Comparison of ENCODE assay signal across 8 cellular contexts in the genomic region with DNA sequence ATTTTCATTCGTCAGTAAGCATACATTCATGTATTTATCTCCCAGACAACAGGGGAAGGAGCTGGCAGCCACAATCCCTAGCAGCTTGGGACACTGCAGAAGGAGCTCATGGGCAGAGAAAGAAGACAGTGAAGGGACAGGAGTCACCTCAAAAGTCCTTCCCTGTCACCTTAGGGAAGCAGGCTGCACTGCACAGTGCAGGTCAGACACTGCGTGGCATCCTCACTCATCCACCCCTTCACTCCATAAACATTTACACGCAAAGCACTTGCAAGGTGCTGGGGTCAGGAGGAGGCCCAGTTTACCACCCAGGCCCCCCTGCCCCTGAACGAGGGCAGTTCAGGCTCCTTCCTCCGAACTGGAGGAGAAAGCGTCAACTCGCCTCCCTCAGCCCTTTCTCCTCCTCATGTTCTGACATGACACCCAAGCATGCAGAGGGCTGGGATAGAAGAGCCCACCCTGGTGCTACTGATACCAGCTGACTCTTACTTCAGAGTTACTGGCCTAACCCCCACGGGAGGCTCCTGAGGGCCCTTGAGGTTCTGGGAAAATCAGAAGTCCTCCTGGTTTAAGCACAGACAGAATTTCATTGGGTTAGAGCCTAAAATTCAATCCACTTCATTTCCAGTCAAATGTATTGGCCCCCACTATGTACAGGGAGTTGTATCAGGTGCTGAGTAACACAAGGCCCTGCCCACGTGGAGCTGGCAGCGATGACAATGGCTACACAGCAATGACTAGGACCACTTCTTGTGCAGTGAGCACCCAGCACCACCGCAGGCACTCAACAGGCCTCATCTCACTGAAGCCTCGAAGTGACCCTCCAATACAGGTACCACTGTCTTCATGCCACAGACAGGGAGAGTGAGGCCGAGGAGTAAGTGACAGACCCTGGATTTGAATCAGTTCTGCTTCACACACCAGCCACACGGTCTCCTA.
DNase-seq lines count a peak whose midpoint lies in the region; ATAC-seq and TF ChIP-seq lines count a peak whose summit lies in the region.

No MANE protein-coding gene starts in this region.

- H3K4me1 Mint-ChIP-seq in activated T-helper 1 cell treated with anti-CD3 and anti-CD28 coated beads, Interleukin-12 subunit alpha, Interleukin-12 subunit beta, Interleukin-2, Interleukin-4 antibody, amounts not matched to agents 30 ng/mL and 10 ng/mL and 1 ng/mL, durations not matched to agents 14 hours and 24 hours and 36 hours (ENCODE audit: low read depth) = peaks cover 99% of the 10 kb centered on the region
- H3K4me1 Mint-ChIP-seq in stimulated activated naive B cell treated with anti-CD40 and anti-IgM and Interleukin-4, amounts not matched to agents 10 μg/mL and 1 μg/mL and 100 μg/mL, for 72 hours = peaks cover 73 to 93% of the 10 kb centered on the region in 2 donors

- peak overlapping the region; percentile 78 for H3K27ac ChIP-seq in layer of hippocampus (ENCODE audit: low read depth, low read length)
- H3K27ac ChIP-seq in foreskin keratinocyte = no peak overlapping the region

- peaks cover 34% of the 10 kb centered on the region for H3K36me3 Mint-ChIP-seq in activated T-helper 1 cell treated with anti-CD3 and anti-CD28 coated beads, Interleukin-12 subunit alpha, Interleukin-12 subunit beta, Interleukin-2, Interleukin-4 antibody, amounts not matched to agents 30 ng/mL and 10 ng/mL and 1 ng/mL, durations not matched to agents 14 hours and 24 hours and 36 hours (ENCODE audit: low read depth)
- peaks cover 36 to 67% of the 10 kb centered on the region in 2 donors for H3K36me3 Mint-ChIP-seq in stimulated activated naive B cell treated with anti-CD40 and anti-IgM and Interleukin-4, amounts not matched to agents 10 μg/mL and 1 μg/mL and 100 μg/mL, for 72 hours

- no peaks in the 10 kb centered on the region for H3K27me3 Mint-ChIP-seq in activated T-helper 1 cell treated with anti-CD3 and anti-CD28 coated beads, Interleukin-12 subunit alpha, Interleukin-12 subunit beta, Interleukin-2, Interleukin-4 antibody, amounts not matched to agents 30 ng/mL and 10 ng/mL and 1 ng/mL, durations not matched to agents 14 hours and 24 hours and 36 hours (ENCODE audit: insufficient read depth)
- H3K27me3 Mint-ChIP-seq in stimulated activated naive B cell treated with anti-CD40 and anti-IgM and Interleukin-4, amounts not matched to agents 10 μg/mL and 1 μg/mL and 100 μg/mL, for 72 hours = no peaks in the 10 kb centered on the region

- H3K9me3 Mint-ChIP-seq in activated T-helper 1 cell treated with anti-CD3 and anti-CD28 coated beads, Interleukin-12 subunit alpha, Interleukin-12 subunit beta, Interleukin-2, Interleukin-4 antibody, amounts not matched to agents 30 ng/mL and 10 ng/mL and 1 ng/mL, durations not matched to agents 14 hours and 24 hours and 36 hours = no peaks in the 10 kb centered on the region
- H3K9me3 Mint-ChIP-seq in stimulated activated naive B cell treated with anti-CD40 and anti-IgM and Interleukin-4, amounts not matched to agents 10 μg/mL and 1 μg/mL and 100 μg/mL, for 72 hours = no peaks in the 10 kb centered on the region

- no peak for DNase-seq in activated T-helper 1 cell treated with anti-CD3 and anti-CD28 coated beads, Interleukin-12 subunit alpha, Interleukin-12 subunit beta, Interleukin-2, Interleukin-4 antibody, amounts not matched to agents 30 ng/mL and 10 ng/mL and 1 ng/mL, durations not matched to agents 14 hours and 24 hours and 36 hours (ENCODE audit: low spot score)
- DNase-seq in stimulated activated naive B cell treated with anti-CD40 and anti-IgM and Interleukin-4, amounts not matched to agents 10 μg/mL and 1 μg/mL and 100 μg/mL, for 72 hours = no peak
- DNase-seq in SW480 (ENCODE audit: low spot score) = no peak
- DNase-seq in foreskin keratinocyte = no peak
- no peak for DNase-seq in DMS114 treated with DMSO at 0.1 percent for 48 hours (lab: John Stamatoyannopoulos, UW; ENCODE audit: unreplicated experiment)
- DNase-seq in AG08395 (ENCODE audit: low spot score) = no peak

- intact Hi-C loops in activated T-helper 1 cell treated with anti-CD3 and anti-CD28 coated beads, Interleukin-12 subunit alpha, Interleukin-12 subunit beta, Interleukin-2, Interleukin-4 antibody, amounts not matched to agents 30 ng/mL and 10 ng/mL and 1 ng/mL, durations not matched to agents 14 hours and 24 hours and 36 hours (cut with micrococcal nuclease) = loop anchor here (2.0 to 5.0 kb wide), 4 partner anchors 35 to 272 kb away; partner anchors contain the start of gene POMT1

- H3K4me3 Mint-ChIP-seq in activated T-helper 1 cell treated with anti-CD3 and anti-CD28 coated beads, Interleukin-12 subunit alpha, Interleukin-12 subunit beta, Interleukin-2, Interleukin-4 antibody, amounts not matched to agents 30 ng/mL and 10 ng/mL and 1 ng/mL, durations not matched to agents 14 hours and 24 hours and 36 hours = peak overlapping the region; percentile 66
- peak overlapping the region; percentile 79 for H3K4me3 Mint-ChIP-seq in stimulated activated naive B cell treated with anti-CD40 and anti-IgM and Interleukin-4, amounts not matched to agents 10 μg/mL and 1 μg/mL and 100 μg/mL, for 72 hours

- no peak for TF ChIP-seq CTCF in foreskin keratinocyte (conservative IDR thresholded peaks at IDR 0.05)

- ATAC-seq in HG02623 (IDR thresholded peaks at IDR 0.05; ENCODE audit: unreplicated experiment) (peak; percentile 21), foreskin keratinocyte (no peak)
- no peak for ATAC-seq in stimulated activated naive B cell treated with anti-CD40 and anti-IgM and Interleukin-4, amounts not matched to agents 10 μg/mL and 1 μg/mL and 100 μg/mL, for 72 hours (replicated peaks)

- peaks cover 5% of the 10 kb centered on the region for H3K4me1 ChIP-seq in foreskin keratinocyte

- H3K27me3 ChIP-seq in layer of hippocampus (ENCODE audit: control insufficient read depth, insufficient read depth, low read length) (no peaks in the 10 kb centered on the region), foreskin keratinocyte (no peaks in the 10 kb centered on the region)

- H3K27ac Mint-ChIP-seq in activated T-helper 1 cell treated with anti-CD3 and anti-CD28 coated beads, Interleukin-12 subunit alpha, Interleukin-12 subunit beta, Interleukin-2, Interleukin-4 antibody, amounts not matched to agents 30 ng/mL and 10 ng/mL and 1 ng/mL, durations not matched to agents 14 hours and 24 hours and 36 hours = peak overlapping the region; percentile 98
- H3K27ac Mint-ChIP-seq in stimulated activated naive B cell treated with anti-CD40 and anti-IgM and Interleukin-4, amounts not matched to agents 10 μg/mL and 1 μg/mL and 100 μg/mL, for 72 hours = peak overlapping the region; percentile 97
